ENCODE assay signal across 19 cellular contexts in genomic region chr4:1227817-1228216, GRCh38. TPM values are rescaled to one million over a fixed set of nuclear protein-coding genes. Genes with fewer than 3 reads are reported as not detected.
A peak's percentile ranks its signal among the peaks of the same experiment; 100 is the strongest.
DNase-seq lines count a peak whose midpoint lies in the region; ATAC-seq, FAIRE-seq and TF ChIP-seq lines count a peak whose summit lies in the region.
"Had no signal": no experiment of that assay in that cellular context is flagged by ENCODE, and none has a peak within 500 bp of the region (broad histone marks: within the 10 kb centered on the region; RNA-seq: fewer than 3 reads in every experiment).

No MANE protein-coding gene starts in this region.

- intact Hi-C loops in CD14-positive monocyte (cut with micrococcal nuclease): no loop called here

- DNase-seq in SKM-1 (lab: John Stamatoyannopoulos, UW; ENCODE audit: unreplicated experiment) (peak; percentile 14), SKM-1 treated with dmso at 0.1 percent for 144 hours (lab: John Stamatoyannopoulos, UW; ENCODE audit: unreplicated experiment) (no peak), CD14-positive monocyte (ENCODE audit: low spot score) (no peak), MV-4-11 (lab: John Stamatoyannopoulos, UW) (peak; percentile 82), WTC11 (ENCODE audit: low spot score) (no peak), D721Med (ENCODE audit: insufficient read length, low spot score) (no peak)
- DNase-seq in NK-92 treated with Interleukin-12 subunit alpha and Interleukin-12 subunit beta, amount 100 ng/mL, for 24 hours (lab: John Stamatoyannopoulos, UW): no peak
- DNase-seq in activated CD4-positive, alpha-beta T cell treated with anti-CD3 and anti-CD28 coated beads, Interleukin-2, amount 50 U/mL, for 48 hours: no peak
- DNase-seq: 8988T; CD4-positive, alpha-beta memory T cell; GM23248; HCEC 1CT; NCI-H1105; NCI-H1694 treated with DMSO at 0.1 percent for 48 hours; NCI-H2107; NCI-H510A; NCI-H748 treated with DMSO at 0.1 percent for 48 hours had no signal

- CTCF ChIA-PET in WTC11 (lab: Charles Lee): no interaction called here

- ATAC-seq in WTC11: no peak
- ATAC-seq: GM12878 had no signal

- peaks cover 0 to 2% (median 0%) of the 10 kb centered on the region in 7 donors for H3K9me3 Mint-ChIP-seq in CD14-positive monocyte
- peaks cover 7% of the 10 kb centered on the region; the same call in 1 of the 2 replicates for H3K9me3 Mint-ChIP-seq in WTC11
- H3K9me3 Mint-ChIP-seq: CD4-positive, alpha-beta memory T cell had no signal

- TF ChIP-seq CTCF in CD14-positive monocyte (IDR thresholded peaks at IDR 0.05) (no peak), WTC11 (IDR thresholded peaks at IDR 0.05) (no peak), D721Med (IDR thresholded peaks at IDR 0.05; ENCODE audit: insufficient read depth, missing control alignments) (no peak)

- POLR2A ChIA-PET in WTC11 (lab: Charles Lee): no interaction called here

- H3K27ac Mint-ChIP-seq in CD14-positive monocyte (peak overlapping the region in 4 of 7 donors; percentile 1 to 64 (median 46)), WTC11 (peak overlapping the region; percentile 72; the same call in 1 of the 2 replicates)
- H3K27ac Mint-ChIP-seq: B cell had no signal

- H3K27me3 Mint-ChIP-seq in CD14-positive monocyte (ENCODE audit: low read depth in 3 of 3) (no peaks in the 10 kb centered on the region), WTC11 (ENCODE audit: low read depth) (no peaks in the 10 kb centered on the region)
- H3K27me3 Mint-ChIP-seq: B cell; CD4-positive, alpha-beta memory T cell had no signal

- H3K4me1 Mint-ChIP-seq in CD14-positive monocyte: peaks cover 8% of the 10 kb centered on the region
- no peaks in the 10 kb centered on the region for H3K4me1 Mint-ChIP-seq in WTC11

- H3K4me3 Mint-ChIP-seq in CD14-positive monocyte (no peak overlapping the region), WTC11 (no peak overlapping the region)
- H3K4me3 Mint-ChIP-seq: B cell; CD4-positive, alpha-beta memory T cell had no signal

- no peak for FAIRE-seq in D721Med (lab: Jason Lieb, UNC)
- FAIRE-seq: GM12878 had no signal

- peaks cover 71 to 98% of the 10 kb centered on the region in 2 donors for H3K36me3 Mint-ChIP-seq in CD14-positive monocyte
- peaks cover 44% of the 10 kb centered on the region for H3K36me3 Mint-ChIP-seq in WTC11

TF ChIP-seq in WTC11, 78 proteins besides CTCF, POLR2A, EP300 and RAD21:
- TF ChIP-seq CDX4 (CRISPR knock-in tag; IDR thresholded peaks at IDR 0.05; ENCODE audit: borderline replicate concordance) (no peak), FOXK1 (CRISPR knock-in tag; IDR thresholded peaks at IDR 0.05) (no peak), TEAD1 (CRISPR knock-in tag; IDR thresholded peaks at IDR 0.05) (no peak), MLX (CRISPR knock-in tag; IDR thresholded peaks at IDR 0.05) (no peak), ELF4 (CRISPR knock-in tag; IDR thresholded peaks at IDR 0.05; ENCODE audit: low read depth) (no peak), TP53 (CRISPR knock-in tag; IDR thresholded peaks at IDR 0.05) (no peak), JAZF1 (CRISPR knock-in tag; IDR thresholded peaks at IDR 0.05) (no peak), USF1 (CRISPR knock-in tag; IDR thresholded peaks at IDR 0.05) (no peak), ATF2 (CRISPR knock-in tag; IDR thresholded peaks at IDR 0.05; ENCODE audit: borderline replicate concordance, low read depth) (no peak), ZMAT4 (CRISPR knock-in tag; IDR thresholded peaks at IDR 0.05) (no peak), NFYB (CRISPR knock-in tag; conservative IDR thresholded peaks at IDR 0.05; ENCODE audit: low read depth) (no peak), ARID4B (CRISPR knock-in tag; IDR thresholded peaks at IDR 0.05; ENCODE audit: borderline replicate concordance) (no peak), CBFB (CRISPR knock-in tag; IDR thresholded peaks at IDR 0.05; ENCODE audit: low read depth) (no peak)

RNA-seq across cellular contexts. Expression of gene CTBP1, which starts 21.1 kb away (rescaled TPM):
- 10 to 100 TPM; 21.3 to 42.1 TPM for polyA plus RNA-seq in CD14-positive monocyte
- total RNA-seq in WTC11 (2021): 143 to 167 TPM (median 159 TPM) in 3 replicates

RNA-seq across cellular contexts. Expression of gene SPON2, which starts 55.4 kb away (rescaled TPM):
- polyA plus RNA-seq in CD14-positive monocyte: under 1 TPM; 0.74 to 0.90 TPM
- 4.9 to 6.6 TPM (median 5.3 TPM) in 3 replicates for total RNA-seq in WTC11 (2021)

Comparison
In these comparisons a context has a peak if more than half of its experiments do, and no peak if none do; other contexts are left out.
1. DNase-seq: peak in SKM-1 (single experiment) and MV-4-11 (single experiment); none in SKM-1 treated with dmso at 0.1 percent for 144 hours (single experiment), CD14-positive monocyte (single experiment), WTC11 (single experiment), D721Med (single experiment), NK-92 treated with Interleukin-12 subunit alpha and Interleukin-12 subunit beta, amount 100 ng/mL, for 24 hours (single experiment) and activated CD4-positive, alpha-beta T cell treated with anti-CD3 and anti-CD28 coated beads, Interleukin-2, amount 50 U/mL, for 48 hours (0 of 2).